8 cellular contexts compared by ENCODE assay signal in genomic region chr9:112844771-112845542, GRCh38. TPM values are rescaled to one million over a fixed set of nuclear protein-coding genes. Genes with fewer than 3 reads are reported as not detected.
DNase-seq lines count a peak whose midpoint lies in the region; ATAC-seq and TF ChIP-seq lines count a peak whose summit lies in the region.

No MANE protein-coding gene starts in this region.

- H3K4me1 Mint-ChIP-seq in neural crest cell, result peaks cover 26% of the 10 kb centered on the region
- H3K4me1 Mint-ChIP-seq in stimulated activated naive CD8-positive, alpha-beta T cell treated with anti-CD3 and anti-CD28 coated beads, Interleukin-15, Interleukin-2, amounts not matched to agents 100 ng/mL and 50 ng/mL, for 24 hours (ENCODE audit: low read depth), result peaks cover 16% of the 10 kb centered on the region

- peaks cover 2% of the 10 kb centered on the region; the same call in 1 of the 2 replicates for H4K20me1 ChIP-seq in OCI-LY3 (ENCODE audit: insufficient read depth, low read length)

- no peaks in the 10 kb centered on the region for H3K79me2 ChIP-seq in OCI-LY3 (ENCODE audit: low read length)

- TF ChIP-seq POLR2A in esophagus squamous epithelium (IDR thresholded peaks at IDR 0.05), result no peak

- WGBS in esophagus squamous epithelium, 2 donors, result 31 to 38% methylated on average over 15 of the region's 15 CpGs

- intact Hi-C loops in esophagus squamous epithelium (cut with DNase I), result loop anchor here (10.0 kb wide), 1 partner anchor 60 kb away; no protein-coding TSS in a partner anchor

- no peak overlapping the region for H3K27ac Mint-ChIP-seq in neural crest cell (ENCODE audit: unreplicated experiment)
- peak overlapping the region; percentile 33 for H3K27ac Mint-ChIP-seq in stimulated activated naive CD8-positive, alpha-beta T cell treated with anti-CD3 and anti-CD28 coated beads, Interleukin-15, Interleukin-2, amounts not matched to agents 100 ng/mL and 50 ng/mL, for 24 hours

- ATAC-seq in GM19397 (IDR thresholded peaks at IDR 0.05; ENCODE audit: unreplicated experiment) (peak; percentile 74), HG03565 (IDR thresholded peaks at IDR 0.05; ENCODE audit: unreplicated experiment) (peak; percentile 46)

- no peak overlapping the region for H3K4me3 Mint-ChIP-seq in neural crest cell
- no peak overlapping the region for H3K4me3 Mint-ChIP-seq in stimulated activated naive CD8-positive, alpha-beta T cell treated with anti-CD3 and anti-CD28 coated beads, Interleukin-15, Interleukin-2, amounts not matched to agents 100 ng/mL and 50 ng/mL, for 24 hours

- H3K27me3 ChIP-seq in OCI-LY3 (ENCODE audit: low read depth, low read length), result no peaks in the 10 kb centered on the region; the same call in 1 of the 2 replicates
- no peaks in the 10 kb centered on the region for H3K27me3 ChIP-seq in esophagus squamous epithelium

- H3K9ac ChIP-seq in OCI-LY3 (ENCODE audit: low read length), result peak overlapping the region; percentile 65

- no peaks in the 10 kb centered on the region for H3K9me3 ChIP-seq in OCI-LY3 (ENCODE audit: insufficient read depth, low read length)
- H3K9me3 ChIP-seq in esophagus squamous epithelium, result no peaks in the 10 kb centered on the region

- H3K4me1 ChIP-seq in OCI-LY3 (ENCODE audit: low read length), result peaks cover 40% of the 10 kb centered on the region
- H3K4me1 ChIP-seq in esophagus squamous epithelium, result peaks cover 0 to 8% (median 0%) of the 10 kb centered on the region in 3 donors

- TF ChIP-seq CTCF in C4-2B (conservative IDR thresholded peaks at IDR 0.05), result peak; percentile 99
- TF ChIP-seq CTCF in OCI-LY3 (IDR thresholded peaks at IDR 0.05; ENCODE audit: low read depth, low read length), result peak; percentile 98
- peak; percentile 94 to 99 (median 96) for TF ChIP-seq CTCF in esophagus squamous epithelium (IDR thresholded peaks at IDR 0.05)
- TF ChIP-seq CTCF in neural crest cell (conservative IDR thresholded peaks at IDR 0.05), result peak; percentile 98

- H2AFZ ChIP-seq in OCI-LY3 (ENCODE audit: low read depth, low read length), result no peak overlapping the region

- DNase-seq in activated T-cell treated with anti-CD3 and anti-CD28 coated beads for 24 hours (ENCODE audit: low read depth) (peak; percentile 71), esophagus squamous epithelium (lab: John Stamatoyannopoulos, UW) (no peak), neural crest cell (ENCODE audit: low read depth, low spot score) (peak; percentile 85)

- H3K27ac ChIP-seq in C4-2B, result no peak overlapping the region
- peak overlapping the region; percentile 68 for H3K27ac ChIP-seq in OCI-LY3 (ENCODE audit: low read length)
- no peak overlapping the region for H3K27ac ChIP-seq in esophagus squamous epithelium

- peaks cover 13% of the 10 kb centered on the region for H3K36me3 Mint-ChIP-seq in neural crest cell (ENCODE audit: low read depth)
- peaks cover 3% of the 10 kb centered on the region for H3K36me3 Mint-ChIP-seq in stimulated activated naive CD8-positive, alpha-beta T cell treated with anti-CD3 and anti-CD28 coated beads, Interleukin-15, Interleukin-2, amounts not matched to agents 100 ng/mL and 50 ng/mL, for 24 hours (ENCODE audit: low read depth)

- H3K4me3 ChIP-seq in OCI-LY3 (ENCODE audit: low read length) (peak overlapping the region; percentile 72), esophagus squamous epithelium (no peak overlapping the region)

- peak overlapping the region; percentile 97 for H3K4me2 ChIP-seq in OCI-LY3 (ENCODE audit: low read length)

- peaks cover 3% of the 10 kb centered on the region for H3K9me3 Mint-ChIP-seq in neural crest cell
- H3K9me3 Mint-ChIP-seq in stimulated activated naive CD8-positive, alpha-beta T cell treated with anti-CD3 and anti-CD28 coated beads, Interleukin-15, Interleukin-2, amounts not matched to agents 100 ng/mL and 50 ng/mL, for 24 hours, result no peaks in the 10 kb centered on the region

- H3K36me3 ChIP-seq in OCI-LY3 (replicated peaks; ENCODE audit: low read depth, low read length) (no peaks in the 10 kb centered on the region), esophagus squamous epithelium (peaks cover 0 to 13% (median 0%) of the 10 kb centered on the region in 3 donors)

- no peaks in the 10 kb centered on the region for H3K27me3 Mint-ChIP-seq in neural crest cell (ENCODE audit: low read depth)
- H3K27me3 Mint-ChIP-seq in stimulated activated naive CD8-positive, alpha-beta T cell treated with anti-CD3 and anti-CD28 coated beads, Interleukin-15, Interleukin-2, amounts not matched to agents 100 ng/mL and 50 ng/mL, for 24 hours, result no peaks in the 10 kb centered on the region

RNA-seq across cellular contexts. Expression of gene SLC46A2, which starts 45.7 kb away (rescaled TPM):
- total RNA-seq in esophagus squamous epithelium (1 to 10 TPM in 1 of 4 donors, under 1 TPM in 3; 0.09 to 1.6 (median 0.57) TPM), neural crest cell (not detected in 2 replicates)
